27 cellular contexts compared by ENCODE assay signal in the genomic region with DNA sequence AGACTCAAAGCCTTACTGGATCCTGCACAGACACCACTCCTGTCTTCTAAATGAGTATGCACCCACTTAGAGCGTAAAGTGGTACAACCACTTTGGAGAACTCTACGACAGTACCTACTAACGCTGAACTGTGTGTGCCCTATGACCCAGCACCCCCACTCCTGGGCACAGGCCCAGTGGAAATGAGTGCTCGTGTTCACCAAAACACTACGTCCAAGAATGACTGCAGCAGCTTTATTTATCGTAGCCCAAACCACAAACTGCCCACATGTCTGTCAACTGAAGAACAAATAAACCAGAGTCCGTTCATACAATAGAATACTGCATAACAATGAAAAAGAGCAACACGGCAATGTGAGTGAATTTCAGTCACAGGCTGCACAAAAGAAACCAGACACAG. TPM values are rescaled to one million over a fixed set of nuclear protein-coding genes. Genes with fewer than 3 reads are reported as not detected.
"Had no signal": no experiment of that assay in that cellular context is flagged by ENCODE, and none has a peak within 500 bp of the region (broad histone marks: within the 10 kb centered on the region; RNA-seq: fewer than 3 reads in every experiment).

No MANE protein-coding gene starts in this region.

- DNase-seq: activated CD4-positive, alpha-beta T cell treated with anti-CD3 and anti-CD28 coated beads for 4 hours; activated CD4-positive, alpha-beta T cell treated with anti-CD3 and anti-CD28 coated beads, Interleukin-2, amount 50 U/mL, for 4 hours; activated naive CD4-positive, alpha-beta T cell; activated T-cell treated with anti-CD3 and anti-CD28 coated beads for 4 hours; activated T-cell treated with anti-CD3 and anti-CD28 coated beads, Interleukin-2, amount 50 U/mL, for 72 hours; anterior cingulate cortex; brain microvascular endothelial cell; caudate nucleus; esophagus squamous epithelium; foreskin melanocyte; left ventricle myocardium superior; mammary epithelial cell; naive thymus-derived CD4-positive, alpha-beta T cell; occipital lobe; psoas muscle; stimulated activated CD4-positive, alpha-beta T cell treated with anti-CD3 and anti-CD28 coated beads, Interleukin-2, amount 100 ng/mL, for 48 hours; stimulated activated naive CD4-positive, alpha-beta T cell treated with Interleukin-2 at 50 U/mL for 16 hours; T-helper 9 cell had no signal

- H3K27me3 ChIP-seq: right atrium auricular region had no signal

- ATAC-seq: activated naive CD4-positive, alpha-beta T cell treated with anti-CD3 and anti-CD28 coated beads, Interleukin-2, amount 50 U/mL, for 72 hours; activated T-cell treated with anti-CD3 and anti-CD28 coated beads, Interleukin-2, amount 50 U/mL, for 72 hours; left ventricle myocardium superior; naive thymus-derived CD4-positive, alpha-beta T cell; psoas muscle had no signal

- H3K27ac ChIP-seq: brain microvascular endothelial cell, epithelial cell of prostate, esophagus squamous epithelium, parathyroid adenoma, psoas muscle, right atrium auricular region, tibial nerve, VCaP had no signal

- H3K36me3 Mint-ChIP-seq: activated naive CD4-positive, alpha-beta T cell treated with anti-CD3 and anti-CD28 coated beads, Interleukin-2, amount 50 U/mL, for 72 hours; mesothelial cell of epicardium; naive thymus-derived CD4-positive, alpha-beta T cell had no signal

- H2AFZ ChIP-seq: parathyroid adenoma had no signal

- H3K4me1 ChIP-seq: esophagus squamous epithelium, parathyroid adenoma, psoas muscle, right atrium auricular region, tibial nerve had no signal

- H3K9ac ChIP-seq: parathyroid adenoma had no signal

- H3K4me1 Mint-ChIP-seq: mesothelial cell of epicardium; naive thymus-derived CD4-positive, alpha-beta T cell had no signal

- H3K36me3 ChIP-seq: brain microvascular endothelial cell, esophagus squamous epithelium, right atrium auricular region, tibial nerve had no signal

- FAIRE-seq: endometrium, TTC549 had no signal

- H3K27ac Mint-ChIP-seq: activated T-cell treated with anti-CD3 and anti-CD28 coated beads, Interleukin-2, amount 50 U/mL, for 72 hours; mesothelial cell of epicardium; naive thymus-derived CD4-positive, alpha-beta T cell had no signal

- H3K4me3 Mint-ChIP-seq: activated T-cell treated with anti-CD3 and anti-CD28 coated beads, Interleukin-2, amount 50 U/mL, for 72 hours; mesothelial cell of epicardium; naive thymus-derived CD4-positive, alpha-beta T cell had no signal

- H3K79me2 ChIP-seq: parathyroid adenoma had no signal

- H3K4me3 ChIP-seq: esophagus squamous epithelium, psoas muscle, right atrium auricular region, tibial nerve had no signal

- H3K9me3 ChIP-seq: esophagus squamous epithelium, psoas muscle, right atrium auricular region had no signal

- H3K9me3 Mint-ChIP-seq: activated naive CD4-positive, alpha-beta T cell treated with anti-CD3 and anti-CD28 coated beads, Interleukin-2, amount 50 U/mL, for 72 hours; activated T-cell treated with anti-CD3 and anti-CD28 coated beads, Interleukin-2, amount 50 U/mL, for 72 hours had no signal

RNA-seq across cellular contexts. Expression of gene TLL2, which starts 35.4 kb away (rescaled TPM):
- polyA plus RNA-seq: naive thymus-derived CD4-positive, alpha-beta T cell had no signal
